ENCODE assay signal across 8 cellular contexts in the genomic region with DNA sequence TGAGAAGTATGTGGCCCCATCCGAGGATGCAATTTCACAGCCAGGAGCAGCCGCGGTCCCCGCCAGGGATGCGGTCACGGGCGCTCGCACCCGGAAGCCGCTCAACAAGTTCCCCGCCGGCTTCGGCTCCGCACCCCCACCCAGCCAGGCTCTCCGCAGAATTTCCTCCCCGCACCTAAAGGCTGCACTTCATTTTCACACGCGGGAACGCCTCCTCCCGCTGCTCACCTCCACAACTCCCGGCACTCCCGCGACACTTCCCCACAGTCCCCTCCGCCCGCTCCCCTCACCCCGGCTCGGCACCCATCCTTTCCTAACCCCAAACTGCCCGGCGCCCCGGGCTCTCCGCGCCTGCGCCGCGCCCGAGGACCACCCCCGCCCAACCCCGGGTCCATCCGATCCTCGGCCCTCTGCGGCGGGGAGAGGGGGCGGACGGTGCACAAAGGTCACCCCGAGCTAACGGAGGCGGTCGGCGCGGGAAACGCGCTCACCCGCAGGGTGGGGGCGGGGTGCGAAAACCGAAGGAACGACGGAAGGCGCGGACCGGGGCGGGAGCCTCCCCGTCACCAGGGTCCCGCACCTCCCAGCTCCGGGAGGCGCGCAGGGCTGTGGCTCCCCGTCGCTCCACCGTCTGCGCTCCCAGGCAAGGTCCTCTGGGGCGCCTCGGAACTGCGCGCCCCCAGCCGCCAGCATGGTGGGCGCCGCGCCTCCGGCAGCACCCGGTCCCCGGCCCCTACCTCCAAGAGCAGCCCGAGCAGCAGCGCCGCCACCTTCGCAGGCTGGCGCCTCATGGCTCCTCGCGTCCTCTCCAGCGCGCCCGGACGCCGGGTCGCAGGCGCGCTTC. TPM values are rescaled to one million over a fixed set of nuclear protein-coding genes. Genes with fewer than 3 reads are reported as not detected.
DNase-seq lines count a peak whose midpoint lies in the region; ATAC-seq, FAIRE-seq and TF ChIP-seq lines count a peak whose summit lies in the region.

No MANE protein-coding gene starts in this region.

- H3K9me3 ChIP-seq in endothelial cell of umbilical vein (replicated peaks; ENCODE audit: control insufficient read depth, insufficient read depth, low read length): no peaks in the 10 kb centered on the region
- H3K9me3 ChIP-seq in muscle layer of duodenum (ENCODE audit: control insufficient read depth in 1 of 2, low read length in 2 of 2): no peaks in the 10 kb centered on the region
- H3K9me3 ChIP-seq in stomach: no peaks in the 10 kb centered on the region

- H4K20me1 ChIP-seq in endothelial cell of umbilical vein (replicated peaks; ENCODE audit: control insufficient read depth, extremely low read depth, insufficient read depth, low read length): peaks cover 6% of the 10 kb centered on the region

- H3K27ac ChIP-seq in endothelial cell of umbilical vein (ENCODE audit: insufficient read depth, low read depth, low read length) (peak overlapping the region; percentile 97), muscle layer of duodenum (ENCODE audit: low read length) (peak overlapping the region; percentile 76), stomach (peak overlapping the region; percentile 89 to 95 (median 93))

- CTCF ChIA-PET in endothelial cell of umbilical vein (lab: Charles Lee): interaction anchor here (0.9 to 1.4 kb wide), 9 partner anchors 13 to 392 kb away, joined by 3 to 8 read pairs (median 3); no protein-coding TSS in a partner anchor

- H3K4me2 ChIP-seq in endothelial cell of umbilical vein (ENCODE audit: insufficient read depth, low read length): peak overlapping the region; percentile 95

- H3K9ac ChIP-seq in endothelial cell of umbilical vein (replicated peaks; ENCODE audit: extremely low read depth, insufficient read depth, low read length): peak overlapping the region; percentile 98

- TF ChIP-seq CTCF in endothelial cell of umbilical vein (IDR thresholded peaks at IDR 0.05; ENCODE audit: extremely low read depth in 1 of 2, insufficient read depth in 1 of 2, low read depth in 1 of 2, low read length in 2 of 2) (no peak), stomach (IDR thresholded peaks at IDR 0.05) (no peak)

- H3K36me3 ChIP-seq in endothelial cell of umbilical vein (ENCODE audit: control insufficient read depth in 2 of 2, extremely low read depth in 1 of 2, insufficient read depth in 2 of 2, low read length in 2 of 2) (peaks cover 0 to 3% of the 10 kb centered on the region in 2 experiments), muscle layer of duodenum (ENCODE audit: control insufficient read depth in 1 of 2, insufficient read depth in 2 of 2, low read length in 2 of 2) (no peaks in the 10 kb centered on the region), stomach (no peaks in the 10 kb centered on the region)

- POLR2A ChIA-PET in endothelial cell of umbilical vein (lab: Charles Lee): interaction anchor here (1.7 kb wide), 1 partner anchor 19 kb away, joined by 4 read pairs; no protein-coding TSS in a partner anchor

- in situ Hi-C loops in ACHN (cut with HindIII; ENCODE audit: low pct_ligation_motif_present, low pct_unique_long_range_greater_than_20kb, low sequenced_read_pairs): no loop called here

- peaks cover 57% of the 10 kb centered on the region for H3K4me1 ChIP-seq in endothelial cell of umbilical vein (ENCODE audit: control insufficient read depth, extremely low read depth, insufficient read depth, low read length)
- H3K4me1 ChIP-seq in muscle layer of duodenum (ENCODE audit: control insufficient read depth in 1 of 2, insufficient read depth in 2 of 2, low read length in 2 of 2): peaks cover 20 to 21% of the 10 kb centered on the region in 2 donors
- H3K4me1 ChIP-seq in stomach: peaks cover 35 to 65% (median 55%) of the 10 kb centered on the region in 4 donors

- H3K4me3 ChIP-seq in endothelial cell of umbilical vein (replicated peaks in 1 of 3; ENCODE audit: insufficient read depth in 1 of 3, low read depth in 1 of 3, low read length in 3 of 3) (peak overlapping the region; percentile 89 to 99 (median 97)), muscle layer of duodenum (ENCODE audit: low read depth in 1 of 2, low read length in 2 of 2) (peak overlapping the region; percentile 71 to 88), stomach (peak overlapping the region; percentile 79 to 98 (median 96))

- peak; percentile 31 for FAIRE-seq in endothelial cell of umbilical vein (lab: Jason Lieb, UNC)

- H3K9me1 ChIP-seq in endothelial cell of umbilical vein (replicated peaks; ENCODE audit: control insufficient read depth, extremely low read depth, insufficient read depth, low read length): no peaks in the 10 kb centered on the region

- peak; percentile 12 for ATAC-seq in GM18519 (IDR thresholded peaks at IDR 0.05; ENCODE audit: low FRiP score, unreplicated experiment)
- peak; percentile 12 for ATAC-seq in HG03039 (IDR thresholded peaks at IDR 0.05; ENCODE audit: unreplicated experiment)

- BruUV-seq in endothelial cell of umbilical vein (replicated peaks; lab: Mats Ljungman, UMichigan): no TSS peak

- H3K79me2 ChIP-seq in endothelial cell of umbilical vein (ENCODE audit: control insufficient read depth, insufficient read depth, low read length): peaks cover 47% of the 10 kb centered on the region

- intact Hi-C loops in endothelial cell of umbilical vein (cut with micrococcal nuclease): loop anchor here (1.0 to 10.0 kb wide), 5 partner anchors 19 to 533 kb away; a partner anchor contains a TSS
- intact Hi-C loops in stomach (cut with DNase I; ENCODE audit: low total_unique reads): no loop called here

- TF ChIP-seq POLR2A in endothelial cell of umbilical vein (IDR thresholded peaks at IDR 0.05; ENCODE audit: low read depth, low read length): peak; percentile 1
- TF ChIP-seq POLR2A in stomach (IDR thresholded peaks at IDR 0.05): no peak

- H2AFZ ChIP-seq in endothelial cell of umbilical vein (ENCODE audit: low read depth, low read length): peak overlapping the region; percentile 65

- H3K27me3 ChIP-seq in endothelial cell of umbilical vein (ENCODE audit: control insufficient read depth in 2 of 2, insufficient read depth in 2 of 2, low read length in 2 of 2) (no peaks in the 10 kb centered on the region), muscle layer of duodenum (ENCODE audit: low read depth, low read length) (no peaks in the 10 kb centered on the region), stomach (no peaks in the 10 kb centered on the region)

- TF ChIP-seq EP300 in stomach (IDR thresholded peaks at IDR 0.05): no peak

- DNase-seq in ACHN (peak; percentile 68), NCI-H82 treated with DMSO at 0.1 percent for 48 hours (lab: John Stamatoyannopoulos, UW; ENCODE audit: unreplicated experiment) (peak; percentile 6), endothelial cell of umbilical vein (ENCODE audit: low read depth, low spot score) (peak; percentile 34), stomach (peak; percentile 71)
- peak; percentile 82 for DNase-seq in activated CD8-positive, alpha-beta memory T cell treated with anti-CD3 and anti-CD28 coated beads, Interleukin-2, amount 50 U/mL, for 48 hours

- dilution Hi-C loops in endothelial cell of umbilical vein (cut with MboI; ENCODE audit: extremely low pct_ligation_motif_present, low sequenced_read_pairs): no loop called here

- 0 to 1% (median 1%) methylated on average over 31 to 87 of the region's 97 CpGs for WGBS in stomach, 5 donors

TF ChIP-seq in endothelial cell of umbilical vein, 7 proteins besides CTCF, POLR2A, EP300 and RAD21:
- TF ChIP-seq FOS (IDR thresholded peaks at IDR 0.05; ENCODE audit: borderline replicate concordance, insufficient read depth, low read length) (no peak), JUN (IDR thresholded peaks at IDR 0.05; ENCODE audit: borderline replicate concordance, insufficient read depth, insufficient read length, low read depth) (no peak), MYC (IDR thresholded peaks at IDR 0.05; ENCODE audit: low read depth, low read length) (no peak), EZH2 (IDR thresholded peaks at IDR 0.05; ENCODE audit: borderline replicate concordance, low read depth, low read length, severe bottlenecking) (no peak), GATA2 (IDR thresholded peaks at IDR 0.05; ENCODE audit: insufficient read depth, insufficient read length, low read depth, low read length) (no peak), POLR2AphosphoS5 (IDR thresholded peaks at IDR 0.05; ENCODE audit: insufficient read depth, low read depth, low read length) (no peak)
- TF ChIP-seq, protein P1, sequence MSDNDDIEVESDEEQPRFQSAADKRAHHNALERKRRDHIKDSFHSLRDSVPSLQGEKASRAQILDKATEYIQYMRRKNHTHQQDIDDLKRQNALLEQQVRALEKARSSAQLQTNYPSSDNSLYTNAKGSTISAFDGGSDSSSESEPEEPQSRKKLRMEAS (IDR thresholded peaks at IDR 0.05; ENCODE audit: insufficient read depth, insufficient read length): no peak

RNA-seq across cellular contexts. Expression of a gene that starts 0.5 kb away (rescaled TPM):
- total RNA-seq in endothelial cell of umbilical vein (154 and 159 TPM in 2 replicates), stomach (100 to 1,000 TPM in 1 of 5 donors, 10 to 100 TPM in 4; 19.6 to 117 (median 79.7) TPM)
- polyA plus RNA-seq in endothelial cell of umbilical vein (85.6 and 86.2 TPM in 2 replicates), stomach (10 to 100 TPM; 14.0 to 27.3 (median 26.0) TPM)
- 75.4 and 78.2 TPM in 2 replicates for polyA plus RNA-seq in endothelial cell of umbilical vein (2011; cell fraction: cytosol; rRNA removed)
- polyA plus RNA-seq in endothelial cell of umbilical vein (2011; cell fraction: nucleus; rRNA removed): 48.0 and 51.2 TPM in 2 replicates
- polyA plus RNA-seq in endothelial cell of umbilical vein (2012): 105 and 140 TPM in 2 replicates
- 159 and 181 TPM in 2 replicates for polyA minus RNA-seq in endothelial cell of umbilical vein
- polyA minus RNA-seq in endothelial cell of umbilical vein (2011; cell fraction: cytosol; rRNA and poly(A)+ RNA removed): 29.9 TPM
- 54.7 and 67.8 TPM in 2 replicates for polyA minus RNA-seq in endothelial cell of umbilical vein (2011; cell fraction: nucleus; rRNA and poly(A)+ RNA removed)

Comparison
In these comparisons a context has a peak if more than half of its experiments do, and no peak if none do; other contexts are left out.
1. Peak in every context shown above with its lines: DNase-seq, ATAC-seq, H3K4me3 ChIP-seq and H3K27ac ChIP-seq.
2. DNase-seq: peak in every context shown above with its lines; median percentile 82 in activated CD8-positive, alpha-beta memory T cell treated with anti-CD3 and anti-CD28 coated beads, Interleukin-2, amount 50 U/mL, for 48 hours; 71 in stomach; 68 in ACHN; 34 in endothelial cell of umbilical vein; 6 in NCI-H82 treated with DMSO at 0.1 percent for 48 hours.